10 cellular contexts compared by ENCODE assay signal in genomic region chr1:91850708-91851107, GRCh38. TPM values are rescaled to one million over a fixed set of nuclear protein-coding genes. Genes with fewer than 3 reads are reported as not detected.
DNase-seq lines count a peak whose midpoint lies in the region; ATAC-seq and TF ChIP-seq lines count a peak whose summit lies in the region.
"Had no signal": no experiment of that assay in that cellular context is flagged by ENCODE, and none has a peak within 500 bp of the region (broad histone marks: within the 10 kb centered on the region; RNA-seq: fewer than 3 reads in every experiment).

No MANE protein-coding gene starts in this region.

- H2AFZ ChIP-seq in ACC112 (ENCODE audit: low read length, unreplicated experiment): peak overlapping the region; percentile 85

- TF ChIP-seq CTCF in GM10266 (IDR thresholded peaks at IDR 0.05; ENCODE audit: control insufficient read depth, insufficient read depth, low read depth, missing control alignments): no peak

- DNase-seq in left colon: no peak
- DNase-seq in sciatic nerve (ENCODE audit: low spot score): no peak
- DNase-seq in head of caudate nucleus: no peak
- no peak for DNase-seq in GM10266 (ENCODE audit: extremely low spot score)
- DNase-seq: activated naive CD8-positive, alpha-beta T cell treated with anti-CD3 and anti-CD28 coated beads for 36 hours; NCI-H524 treated with DMSO at 0.1 percent for 48 hours had no signal

- ATAC-seq in left colon: peak; percentile 55
- ATAC-seq in sciatic nerve: peak; percentile 5
- ATAC-seq in GM19351 (IDR thresholded peaks at IDR 0.05; ENCODE audit: unreplicated experiment): no peak
- ATAC-seq in HG03457 (IDR thresholded peaks at IDR 0.05; ENCODE audit: unreplicated experiment): no peak

- H3K27ac ChIP-seq in ACC112 (ENCODE audit: low read depth, low read length): peak overlapping the region; percentile 54
- peak overlapping the region; percentile 58 for H3K27ac ChIP-seq in cingulate gyrus (ENCODE audit: low read depth, low read length)

- no peaks in the 10 kb centered on the region for H3K79me2 ChIP-seq in ACC112 (ENCODE audit: control insufficient read depth, insufficient read depth, low read length, unreplicated experiment)

- peak overlapping the region; percentile 60 for H3K4me3 ChIP-seq in ACC112 (ENCODE audit: low read depth, low read length)

- H3K27me3 ChIP-seq in ACC112 (ENCODE audit: insufficient read depth, low read length): no peaks in the 10 kb centered on the region

- no peaks in the 10 kb centered on the region for H3K36me3 ChIP-seq in ACC112 (ENCODE audit: insufficient read depth, low read length)

- intact Hi-C loops in left colon (cut with DNase I, micrococcal nuclease) (no loop called here), sciatic nerve (cut with DNase I) (no loop called here), head of caudate nucleus (cut with DNase I) (no loop called here)

- peaks cover 21% of the 10 kb centered on the region for H3K4me1 ChIP-seq in ACC112 (ENCODE audit: control insufficient read depth, insufficient read depth, low read length, unreplicated experiment)

RNA-seq across cellular contexts. Expression of gene TGFBR3, which starts 35.2 kb away (rescaled TPM):
- 10 to 100 TPM; 14.4 to 27.8 TPM for total RNA-seq in left colon
- total RNA-seq in sciatic nerve: 109 TPM

Comparison
In these comparisons a context has a peak if more than half of its experiments do, and no peak if none do; other contexts are left out.
1. ATAC-seq: peak in left colon (single experiment) and sciatic nerve (single experiment); none in GM19351 (single experiment) and HG03457 (single experiment).